In genomic region chr2:12456293-12457151, GRCh38 we compare ENCODE assay signal across 8 cellular contexts.
DNase-seq lines count a peak whose midpoint lies in the region; ATAC-seq, FAIRE-seq and TF ChIP-seq lines count a peak whose summit lies in the region.

No MANE protein-coding gene starts in this region.

- peak; percentile 87 for ATAC-seq in HG03095 (IDR thresholded peaks at IDR 0.05; ENCODE audit: unreplicated experiment)
- peak; percentile 96 for ATAC-seq in foreskin keratinocyte

- H3K4me3 ChIP-seq in PC-9 (peak overlapping the region; percentile 47; the same call in 1 of the 2 replicates), prostate gland (no peak overlapping the region)

- no TSS peak for BruUV-seq in PC-9 (replicated peaks; lab: Mats Ljungman, UMichigan)

- H3K4me2 ChIP-seq in PC-9: peak overlapping the region; percentile 84

- H3K79me2 ChIP-seq in PC-9 (ENCODE audit: low read depth): no peaks in the 10 kb centered on the region

- H3K27me3 ChIP-seq in PC-9 (ENCODE audit: insufficient read depth, low read depth) (no peaks in the 10 kb centered on the region), foreskin keratinocyte (no peaks in the 10 kb centered on the region), prostate gland (replicated peaks; ENCODE audit: insufficient read depth) (no peaks in the 10 kb centered on the region)

- H3K9me3 ChIP-seq in PC-9 (ENCODE audit: insufficient read depth, low read depth) (no peaks in the 10 kb centered on the region; the same call in 1 of the 2 replicates), prostate gland (no peaks in the 10 kb centered on the region)

- DNase-seq in activated gamma-delta T cell treated with Interleukin-2 at 50 U/mL for 16 hours: peak; percentile 60
- no peak for DNase-seq in activated gamma-delta T cell (lab: John Stamatoyannopoulos, UW)
- peak; percentile 81 to 100 for DNase-seq in PC-9
- DNase-seq in activated T-cell treated with anti-CD3 and anti-CD28 coated beads, Interleukin-2, amount 50 U/mL, for 48 hours: peak; percentile 75 to 78
- peak; percentile 97 for DNase-seq in foreskin keratinocyte
- DNase-seq in prostate gland (ENCODE audit: low spot score): peak; percentile 88
- peak; percentile 80 for DNase-seq in urothelium cell line (ENCODE audit: low spot score)

- FAIRE-seq in urothelium cell line (lab: Jason Lieb, UNC): no peak

- H3K4me1 ChIP-seq in PC-9 (replicated peaks; ENCODE audit: insufficient read depth): peaks cover 38% of the 10 kb centered on the region
- H3K4me1 ChIP-seq in foreskin keratinocyte: no peaks in the 10 kb centered on the region
- H3K4me1 ChIP-seq in prostate gland (replicated peaks): no peaks in the 10 kb centered on the region

- CTCF ChIA-PET in PC-9 (lab: Charles Lee): no interaction called here

- peak overlapping the region; percentile 62 for H2AFZ ChIP-seq in PC-9

- intact Hi-C loops in PC-9 (cut with micrococcal nuclease; ENCODE audit: unreplicated experiment): loop anchor here (1.0 to 5.0 kb wide), 5 partner anchors 36 to 594 kb away; no protein-coding TSS in a partner anchor
- intact Hi-C loops in prostate gland (cut with DNase I): loop anchor here (2.0 to 10.0 kb wide), 2 partner anchors 228 to 260 kb away; partner anchors contain the start of gene TRIB2

- peaks cover 31% of the 10 kb centered on the region for H3F3A ChIP-seq in PC-9 (ENCODE audit: insufficient read depth, low read depth)

- 28% methylated on average over 7 of the region's 7 CpGs for WGBS in prostate gland

- POLR2A ChIA-PET in PC-9 (lab: Charles Lee; ENCODE audit: unreplicated experiment): interaction anchor here (0.6 kb wide), 1 partner anchor 1051 kb away, joined by 3 read pairs; no protein-coding TSS in a partner anchor

- H3K27ac ChIP-seq in PC-9: peak overlapping the region; percentile 88
- H3K27ac ChIP-seq in foreskin keratinocyte: peak overlapping the region; percentile 59
- peak overlapping the region; percentile 51 to 56 for H3K27ac ChIP-seq in prostate gland

- H3K36me3 ChIP-seq in PC-9 (ENCODE audit: low read depth) (no peaks in the 10 kb centered on the region), prostate gland (no peaks in the 10 kb centered on the region)

- no peaks in the 10 kb centered on the region for H4K20me1 ChIP-seq in PC-9 (ENCODE audit: insufficient read depth)

- no peak for TF ChIP-seq CTCF in PC-9 (conservative IDR thresholded peaks at IDR 0.05)
- no peak for TF ChIP-seq CTCF in foreskin keratinocyte (conservative IDR thresholded peaks at IDR 0.05)
- TF ChIP-seq CTCF in prostate gland (IDR thresholded peaks at IDR 0.05): no peak

- H3K9me2 ChIP-seq in PC-9 (ENCODE audit: insufficient read depth): no peaks in the 10 kb centered on the region

- TF ChIP-seq POLR2A in prostate gland (IDR thresholded peaks at IDR 0.05): no peak
